1 cellular context compared by ENCODE assay signal in the genomic region with DNA sequence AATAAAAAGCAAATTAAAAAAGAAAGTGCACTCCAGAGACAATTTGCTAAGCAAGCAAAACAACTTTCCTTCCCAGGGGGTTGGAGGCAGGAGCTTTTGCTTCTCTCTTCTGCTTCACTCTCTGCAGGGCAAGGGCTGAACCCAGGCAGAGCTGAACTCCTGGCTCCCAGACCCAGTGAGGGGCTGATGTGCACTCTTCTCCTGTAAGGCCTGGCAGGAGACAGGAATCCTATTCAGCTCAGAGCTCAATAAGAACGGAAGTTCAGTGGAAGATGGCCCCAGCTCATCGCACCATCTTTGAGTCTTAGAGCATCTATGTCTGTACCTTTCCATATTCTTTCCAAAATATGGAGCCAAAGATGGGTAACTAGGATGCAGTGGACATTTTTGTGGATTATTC.
TF ChIP-seq lines count a peak whose summit lies in the region.

No MANE protein-coding gene starts in this region.

TF ChIP-seq in WTC11, 78 proteins besides CTCF, POLR2A, EP300 and RAD21 (continued from another document):
- TF ChIP-seq, protein P1, sequence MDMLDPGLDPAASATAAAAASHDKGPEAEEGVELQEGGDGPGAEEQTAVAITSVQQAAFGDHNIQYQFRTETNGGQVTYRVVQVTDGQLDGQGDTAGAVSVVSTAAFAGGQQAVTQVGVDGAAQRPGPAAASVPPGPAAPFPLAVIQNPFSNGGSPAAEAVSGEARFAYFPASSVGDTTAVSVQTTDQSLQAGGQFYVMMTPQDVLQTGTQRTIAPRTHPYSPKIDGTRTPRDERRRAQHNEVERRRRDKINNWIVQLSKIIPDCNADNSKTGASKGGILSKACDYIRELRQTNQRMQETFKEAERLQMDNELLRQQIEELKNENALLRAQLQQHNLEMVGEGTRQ (CRISPR knock-in tag; IDR thresholded peaks at IDR 0.05): no peak
- TF ChIP-seq ZNF425 (CRISPR knock-in tag; conservative IDR thresholded peaks at IDR 0.05) (no peak), IRF1 (CRISPR knock-in tag; IDR thresholded peaks at IDR 0.05) (no peak)
- TF ChIP-seq, protein P2, sequence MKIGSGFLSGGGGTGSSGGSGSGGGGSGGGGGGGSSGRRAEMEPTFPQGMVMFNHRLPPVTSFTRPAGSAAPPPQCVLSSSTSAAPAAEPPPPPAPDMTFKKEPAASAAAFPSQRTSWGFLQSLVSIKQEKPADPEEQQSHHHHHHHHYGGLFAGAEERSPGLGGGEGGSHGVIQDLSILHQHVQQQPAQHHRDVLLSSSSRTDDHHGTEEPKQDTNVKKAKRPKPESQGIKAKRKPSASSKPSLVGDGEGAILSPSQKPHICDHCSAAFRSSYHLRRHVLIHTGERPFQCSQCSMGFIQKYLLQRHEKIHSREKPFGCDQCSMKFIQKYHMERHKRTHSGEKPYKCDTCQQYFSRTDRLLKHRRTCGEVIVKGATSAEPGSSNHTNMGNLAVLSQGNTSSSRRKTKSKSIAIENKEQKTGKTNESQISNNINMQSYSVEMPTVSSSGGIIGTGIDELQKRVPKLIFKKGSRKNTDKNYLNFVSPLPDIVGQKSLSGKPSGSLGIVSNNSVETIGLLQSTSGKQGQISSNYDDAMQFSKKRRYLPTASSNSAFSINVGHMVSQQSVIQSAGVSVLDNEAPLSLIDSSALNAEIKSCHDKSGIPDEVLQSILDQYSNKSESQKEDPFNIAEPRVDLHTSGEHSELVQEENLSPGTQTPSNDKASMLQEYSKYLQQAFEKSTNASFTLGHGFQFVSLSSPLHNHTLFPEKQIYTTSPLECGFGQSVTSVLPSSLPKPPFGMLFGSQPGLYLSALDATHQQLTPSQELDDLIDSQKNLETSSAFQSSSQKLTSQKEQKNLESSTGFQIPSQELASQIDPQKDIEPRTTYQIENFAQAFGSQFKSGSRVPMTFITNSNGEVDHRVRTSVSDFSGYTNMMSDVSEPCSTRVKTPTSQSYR (CRISPR knock-in tag; IDR thresholded peaks at IDR 0.05): no peak
